9 cellular contexts compared by ENCODE assay signal in genomic region chr1:162022626-162023025, GRCh38. TPM values are rescaled to one million over a fixed set of nuclear protein-coding genes. Genes with fewer than 3 reads are reported as not detected.
DNase-seq lines count a peak whose midpoint lies in the region; ATAC-seq and TF ChIP-seq lines count a peak whose summit lies in the region.
"Had no signal": no experiment of that assay in that cellular context is flagged by ENCODE, and none has a peak within 500 bp of the region (broad histone marks: within the 10 kb centered on the region; RNA-seq: fewer than 3 reads in every experiment).

No MANE protein-coding gene starts in this region.

- H3K4me3 Mint-ChIP-seq in activated naive CD8-positive, alpha-beta T cell, result peak overlapping the region; percentile 95

- peaks cover 0 to 13% of the 10 kb centered on the region in 2 donors for H3K36me3 ChIP-seq in left lung
- H3K36me3 ChIP-seq in subcutaneous abdominal adipose tissue (ENCODE audit: control insufficient read depth in 5 of 5, insufficient read depth in 5 of 5, low read length in 5 of 5), result peaks cover 0 to 4% (median 0%) of the 10 kb centered on the region in 5 donors

- TF ChIP-seq CTCF in left lung (IDR thresholded peaks at IDR 0.05), result no peak

- H3K9ac ChIP-seq in subcutaneous abdominal adipose tissue (ENCODE audit: low read length in 5 of 5), result no peak overlapping the region

- ATAC-seq in left lung (no peak), GM18520 (IDR thresholded peaks at IDR 0.05; ENCODE audit: unreplicated experiment) (no peak)

- H3K4me1 ChIP-seq in left lung (peaks cover 0 to 39% of the 10 kb centered on the region in 2 donors), subcutaneous abdominal adipose tissue (ENCODE audit: control insufficient read depth in 5 of 5, insufficient read depth in 5 of 5, low read length in 5 of 5) (peaks cover 0 to 52% (median 34%) of the 10 kb centered on the region in 5 donors)

- peaks cover 9% of the 10 kb centered on the region for H3K4me1 Mint-ChIP-seq in activated naive CD8-positive, alpha-beta T cell (ENCODE audit: low read depth)

- H3K4me3 ChIP-seq in left lung (peak overlapping the region; percentile 51 to 60), subcutaneous abdominal adipose tissue (ENCODE audit: low read depth in 1 of 5, low read length in 5 of 5) (peak overlapping the region in 4 of 5 donors; percentile 69 to 81 (median 76))

- no peaks in the 10 kb centered on the region for H3K9me3 ChIP-seq in left lung
- H3K9me3 ChIP-seq in subcutaneous abdominal adipose tissue (ENCODE audit: control insufficient read depth in 5 of 5, low read length in 5 of 5), result peaks cover 0 to 4% (median 0%) of the 10 kb centered on the region in 5 donors

- H3K27me3 Mint-ChIP-seq in activated naive CD8-positive, alpha-beta T cell, result peaks cover 11% of the 10 kb centered on the region

- no peak overlapping the region for H3K27ac Mint-ChIP-seq in activated naive CD8-positive, alpha-beta T cell

- H3K9me3 Mint-ChIP-seq in activated naive CD8-positive, alpha-beta T cell (ENCODE audit: low read depth), result no peaks in the 10 kb centered on the region

- intact Hi-C loops in left lung (cut with DNase I), result no loop called here

- H3K27me3 ChIP-seq in left lung, result peaks cover 3 to 51% of the 10 kb centered on the region in 2 donors
- peaks cover 0 to 20% (median 7%) of the 10 kb centered on the region in 5 donors for H3K27me3 ChIP-seq in subcutaneous abdominal adipose tissue (ENCODE audit: control insufficient read depth in 5 of 5, insufficient read depth in 4 of 5, low read length in 5 of 5)

- H3K36me3 Mint-ChIP-seq in activated naive CD8-positive, alpha-beta T cell, result peaks cover 3% of the 10 kb centered on the region

- peak overlapping the region in 1 of 2 donors; percentile 75 for H3K27ac ChIP-seq in left lung
- no peak overlapping the region for H3K27ac ChIP-seq in subcutaneous abdominal adipose tissue (ENCODE audit: low read depth, low read length)
- H3K27ac ChIP-seq: RWPE1 had no signal

- peak; percentile 48 for DNase-seq in activated CD8-positive, alpha-beta memory T cell treated with anti-CD3 and anti-CD28 coated beads for 24 hours
- DNase-seq in activated CD8-positive, alpha-beta memory T cell treated with anti-CD3 and anti-CD28 coated beads, Interleukin-2, amount 50 U/mL, for 48 hours, result no peak
- DNase-seq in left lung (no peak), glomerular visceral epithelial cell (ENCODE audit: extremely low spot score) (no peak), NCI-H146 treated with DMSO at 0.1 percent for 48 hours (lab: John Stamatoyannopoulos, UW; ENCODE audit: unreplicated experiment) (no peak)

RNA-seq across cellular contexts. Expression of gene OLFML2B, which starts 1.0 kb away (rescaled TPM):
- 10 to 100 TPM; 36.1 to 46.8 TPM for total RNA-seq in left lung

RNA-seq across cellular contexts. Expression of gene NOS1AP, which starts 46.9 kb away (rescaled TPM):
- total RNA-seq in left lung, result 1 to 10 TPM; 4.2 to 6.2 TPM
